ENCODE assay signal across 9 cellular contexts in the genomic region with DNA sequence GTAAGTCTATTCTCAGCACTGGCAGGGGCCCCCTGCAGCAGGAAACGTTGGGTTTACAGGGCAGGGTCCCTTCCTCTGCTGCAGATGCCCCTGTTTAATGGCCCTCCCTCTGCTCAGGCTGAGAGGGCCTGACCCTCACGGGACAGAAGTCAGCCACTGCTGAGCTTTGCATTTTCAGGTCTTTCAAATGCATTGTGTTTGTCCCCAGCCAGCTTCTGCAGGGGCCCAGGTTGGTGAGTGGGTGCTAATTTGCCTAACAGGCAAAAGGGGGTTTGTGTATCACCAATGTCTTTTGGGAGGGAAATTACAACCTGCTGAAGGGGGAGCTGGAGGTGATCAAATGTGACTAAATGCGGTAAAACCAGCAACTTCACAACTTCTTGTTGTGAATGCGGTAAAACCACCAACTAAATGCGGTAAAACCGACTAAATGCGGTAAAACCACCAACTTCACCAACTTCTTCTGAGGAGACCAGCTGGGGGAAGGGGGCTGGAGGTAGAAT. TPM values are rescaled to one million over a fixed set of nuclear protein-coding genes. Genes with fewer than 3 reads are reported as not detected.
DNase-seq lines count a peak whose midpoint lies in the region; ATAC-seq, FAIRE-seq and TF ChIP-seq lines count a peak whose summit lies in the region.
"Had no signal": no experiment of that assay in that cellular context is flagged by ENCODE, and none has a peak within 500 bp of the region (broad histone marks: within the 10 kb centered on the region; RNA-seq: fewer than 3 reads in every experiment).

No MANE protein-coding gene starts in this region.

- DNase-seq in HL-60 (ENCODE audit: low read depth in 1 of 2, low spot score in 1 of 2), result peak in 1 of 2 experiments; percentile 73
- DNase-seq in memory B cell (ENCODE audit: low spot score in 2 of 2), result no peak
- DNase-seq in heart left ventricle, result no peak
- no peak for DNase-seq in HepG2 (ENCODE audit: low spot score)
- no peak for DNase-seq in activated naive CD4-positive, alpha-beta T cell treated with anti-CD3 and anti-CD28 coated beads, Interleukin-2, amount 50 U/mL, for 16 hours
- no peak for DNase-seq in stimulated activated naive CD4-positive, alpha-beta T cell (lab: John Stamatoyannopoulos, UW)
- DNase-seq: stimulated activated CD4-positive, alpha-beta T cell treated with anti-CD3 and anti-CD28 coated beads, Interleukin-2, amount 100 ng/mL, for 48 hours had no signal

- no peak overlapping the region for H2AFZ ChIP-seq in HepG2 (ENCODE audit: low read length)

- H3K4me3 Mint-ChIP-seq in memory B cell, result no peak overlapping the region

- 84 to 98% (median 90%) methylated on average over 7 of the region's 7 CpGs for WGBS in heart left ventricle, 4 donors
- WGBS in HepG2 (ENCODE audit: low lambda C conversion rate), result 39% methylated on average over 6 of the region's 7 CpGs

- peak overlapping the region; percentile 72 for H3K27ac Mint-ChIP-seq in memory B cell

- H3K4me2 ChIP-seq in HepG2 (ENCODE audit: low read depth, low read length), result no peak overlapping the region

- H4K20me1 ChIP-seq in HepG2 (ENCODE audit: insufficient read depth, low read length), result no peaks in the 10 kb centered on the region

- ATAC-seq in GM18868 (IDR thresholded peaks at IDR 0.05; ENCODE audit: unreplicated experiment) (peak; percentile 33), GM21737 (IDR thresholded peaks at IDR 0.05; ENCODE audit: unreplicated experiment) (peak; percentile 22), memory B cell (ENCODE audit: low read depth) (peak; percentile 50), heart left ventricle (no peak), HepG2 (no peak)

- peaks cover 1% of the 10 kb centered on the region for H3K27me3 Mint-ChIP-seq in memory B cell

- H3K9me3 ChIP-seq in heart left ventricle (no peaks in the 10 kb centered on the region), HepG2 (ENCODE audit: low read length) (no peaks in the 10 kb centered on the region)

- H3K27ac ChIP-seq in HL-60 (replicated peaks), result peak overlapping the region; percentile 62
- H3K27ac ChIP-seq in heart left ventricle, result no peak overlapping the region
- H3K27ac ChIP-seq in HepG2 (ENCODE audit: extremely low read length, insufficient read depth, low read length), result no peak overlapping the region

- no peak for TF ChIP-seq RAD21 in HepG2 (CRISPR knock-in tag; IDR thresholded peaks at IDR 0.05)

- TF ChIP-seq CTCF in HL-60 (IDR thresholded peaks at IDR 0.05; ENCODE audit: insufficient read depth, low read length) (no peak), heart left ventricle (IDR thresholded peaks at IDR 0.05) (no peak), HepG2 (CRISPR knock-in tag; IDR thresholded peaks at IDR 0.05) (no peak)

- H3K36me3 ChIP-seq in heart left ventricle (no peaks in the 10 kb centered on the region), HepG2 (replicated peaks in 1 of 2; ENCODE audit: control insufficient read depth in 1 of 2, insufficient read depth in 2 of 2, low read length in 2 of 2) (no peaks in the 10 kb centered on the region)

- H3K9ac ChIP-seq in HepG2 (ENCODE audit: insufficient read depth, low read depth, low read length), result no peak overlapping the region

- H3K4me3 ChIP-seq in HL-60 (replicated peaks; ENCODE audit: insufficient read depth, low read length), result no peak overlapping the region
- no peak overlapping the region for H3K4me3 ChIP-seq in heart left ventricle
- H3K4me3 ChIP-seq in HepG2 (replicated peaks in 1 of 3; ENCODE audit: insufficient read depth in 1 of 3, low read depth in 2 of 3, low read length in 3 of 3), result no peak overlapping the region

- H3K79me2 ChIP-seq in HepG2 (ENCODE audit: insufficient read depth, low read length), result no peaks in the 10 kb centered on the region

- no peaks in the 10 kb centered on the region for H3K36me3 Mint-ChIP-seq in memory B cell

- peaks cover 23% of the 10 kb centered on the region for H3K4me1 Mint-ChIP-seq in memory B cell

- TF ChIP-seq EP300 in HepG2 (IDR thresholded peaks at IDR 0.05; ENCODE audit: low read depth in 2 of 2, low read length in 2 of 2) (no peak), HepG2 (CRISPR knock-in tag; IDR thresholded peaks at IDR 0.05; ENCODE audit: borderline replicate concordance) (no peak)

- in situ Hi-C loops in HepG2 (cut with HindIII; ENCODE audit: extremely low pct_ligation_motif_present, low pct_unique_long_range_greater_than_20kb), result no loop called here

- POLR2A ChIA-PET in HepG2 (lab: Yijun Ruan, JAX), result no interaction called here

- H3K9me3 Mint-ChIP-seq in memory B cell, result no peaks in the 10 kb centered on the region

- H3K4me1 ChIP-seq in heart left ventricle (peaks cover 0 to 31% (median 3%) of the 10 kb centered on the region in 12 donors), HepG2 (ENCODE audit: insufficient read depth, low read length) (no peaks in the 10 kb centered on the region)

- CTCF ChIA-PET in HepG2 (lab: Yijun Ruan, JAX; ENCODE audit: low intra/inter-chr PET ratio, low total read pairs), result no interaction called here

- H3K27me3 ChIP-seq in HL-60 (ENCODE audit: insufficient read depth, poor library complexity, severe bottlenecking) (no peaks in the 10 kb centered on the region), heart left ventricle (no peaks in the 10 kb centered on the region), HepG2 (ENCODE audit: control insufficient read depth in 1 of 2, insufficient read depth in 2 of 2, low read length in 2 of 2) (peaks cover 0 to 6% of the 10 kb centered on the region in 2 experiments; a peak in 1 of 5 replicates)

- TF ChIP-seq POLR2A in heart left ventricle (IDR thresholded peaks at IDR 0.05) (no peak), HepG2 (IDR thresholded peaks at IDR 0.05; ENCODE audit: insufficient read depth in 1 of 2, low read depth in 2 of 2, low read length in 2 of 2) (no peak)

- intact Hi-C loops in heart left ventricle (cut with DNase I) (no loop called here), HepG2 (cut with micrococcal nuclease; ENCODE audit: unreplicated experiment) (loop anchor here (5.0 kb wide), 1 partner anchor 579 kb away; no protein-coding TSS in a partner anchor)

- no TSS peak for BruUV-seq in HepG2 (replicated peaks; lab: Mats Ljungman, UMichigan)

- FAIRE-seq in HepG2 (lab: Jason Lieb, UNC), result no peak

TF ChIP-seq in HepG2, 621 proteins besides CTCF, POLR2A, EP300 and RAD21 (continues in another document):
- TF ChIP-seq SSRP1 (CRISPR knock-in tag; IDR thresholded peaks at IDR 0.05) (no peak), RXRA (CRISPR knock-in tag; IDR thresholded peaks at IDR 0.05) (no peak), KDM6A (CRISPR knock-in tag; IDR thresholded peaks at IDR 0.05; ENCODE audit: low read depth) (no peak), ZNF205 (CRISPR knock-in tag; IDR thresholded peaks at IDR 0.05) (no peak), ZNF460 (CRISPR knock-in tag; IDR thresholded peaks at IDR 0.05; ENCODE audit: borderline replicate concordance) (no peak), ZNF850 (CRISPR knock-in tag; conservative IDR thresholded peaks at IDR 0.05) (no peak), STAT5B (CRISPR knock-in tag; IDR thresholded peaks at IDR 0.05) (no peak), JDP2 (CRISPR knock-in tag; IDR thresholded peaks at IDR 0.05; ENCODE audit: borderline replicate concordance) (no peak), POLR2G (IDR thresholded peaks at IDR 0.05; ENCODE audit: low read depth, low read length) (no peak), ZNF576 (CRISPR knock-in tag; IDR thresholded peaks at IDR 0.05) (no peak), NFYC (CRISPR knock-in tag; IDR thresholded peaks at IDR 0.05) (no peak), ZNF878 (CRISPR knock-in tag; IDR thresholded peaks at IDR 0.05) (no peak), ZNF12 (CRISPR knock-in tag; IDR thresholded peaks at IDR 0.05) (no peak)

RNA-seq across cellular contexts. Expression of gene UBE2E1, which starts 44.8 kb away (rescaled TPM):
- total RNA-seq in heart left ventricle (10 to 100 TPM; 59.1 to 97.1 (median 65.0) TPM), HepG2 (2016; rRNA removed; fragmentation: Illumina TruSeq; extraction: Trizol) (61.8 and 82.6 TPM in 2 replicates)
- polyA plus RNA-seq in heart left ventricle (10 to 100 TPM; 43.7 to 78.8 TPM), HepG2 (2011; rRNA removed) (55.4 and 56.2 TPM in 2 replicates)
- total RNA-seq in HepG2 (2016; cell fraction: cytosol; rRNA removed; fragmentation: Illumina TruSeq; extraction: Trizol; ENCODE audit: low read depth), result 27.8 and 29.8 TPM in 2 replicates
- total RNA-seq in HepG2 (2016; cell fraction: insoluble cytoplasmic fraction; rRNA removed; fragmentation: Illumina TruSeq; extraction: Trizol), result 56.6 and 91.5 TPM in 2 replicates
- total RNA-seq in HepG2 (2016; cell fraction: membrane; rRNA removed; fragmentation: Illumina TruSeq; extraction: Trizol), result 51.7 and 51.8 TPM in 2 replicates
- 40.2 and 43.9 TPM in 2 replicates for total RNA-seq in HepG2 (2016; cell fraction: nucleus; rRNA removed; fragmentation: Illumina TruSeq; extraction: Trizol)
- 25.3 and 41.0 TPM in 2 replicates for polyA plus RNA-seq in HepG2 (2011; cell fraction: cytosol; rRNA removed)
- 24.4 and 30.9 TPM in 2 replicates for polyA plus RNA-seq in HepG2 (2011; cell fraction: nucleus; rRNA removed)
- polyA plus RNA-seq in HepG2 (2012), result 65.9 and 73.0 TPM in 2 replicates
- polyA plus RNA-seq in HepG2 (2016; cell fraction: cytosol; fragmentation: Illumina TruSeq; extraction: Trizol; ENCODE audit: low read depth), result 40.2 and 48.2 TPM in 2 replicates
- polyA plus RNA-seq in HepG2 (2016; cell fraction: insoluble cytoplasmic fraction; fragmentation: Illumina TruSeq; extraction: Trizol; ENCODE audit: low read depth), result 112 and 129 TPM in 2 replicates
- 57.7 and 60.5 TPM in 2 replicates for polyA plus RNA-seq in HepG2 (2016; cell fraction: membrane; fragmentation: Illumina TruSeq; extraction: Trizol; ENCODE audit: low read depth)
- 73.6 and 78.6 TPM in 2 replicates for polyA plus RNA-seq in HepG2 (2016; cell fraction: nucleus; fragmentation: Illumina TruSeq; extraction: Trizol; ENCODE audit: insufficient read depth, low read depth)
- 26.6 and 37.3 TPM in 2 replicates for polyA minus RNA-seq in HepG2 (2011; rRNA and poly(A)+ RNA removed; ENCODE audit: low replicate concordance)
- 24.6 and 36.0 TPM in 2 replicates for polyA minus RNA-seq in HepG2 (2011; cell fraction: cytosol; rRNA and poly(A)+ RNA removed)
- polyA minus RNA-seq in HepG2 (2011; cell fraction: nucleus; rRNA and poly(A)+ RNA removed), result 47.8 and 70.1 TPM in 2 replicates

Comparison
In these comparisons a context has a peak if more than half of its experiments do, and no peak if none do; other contexts are left out.
1. ATAC-seq: peak in GM18868 (single experiment), GM21737 (single experiment) and memory B cell (single experiment); none in heart left ventricle (0 of 4) and HepG2 (single experiment).